Comparison of ENCODE assay signal across 15 cellular contexts in the genomic region with DNA sequence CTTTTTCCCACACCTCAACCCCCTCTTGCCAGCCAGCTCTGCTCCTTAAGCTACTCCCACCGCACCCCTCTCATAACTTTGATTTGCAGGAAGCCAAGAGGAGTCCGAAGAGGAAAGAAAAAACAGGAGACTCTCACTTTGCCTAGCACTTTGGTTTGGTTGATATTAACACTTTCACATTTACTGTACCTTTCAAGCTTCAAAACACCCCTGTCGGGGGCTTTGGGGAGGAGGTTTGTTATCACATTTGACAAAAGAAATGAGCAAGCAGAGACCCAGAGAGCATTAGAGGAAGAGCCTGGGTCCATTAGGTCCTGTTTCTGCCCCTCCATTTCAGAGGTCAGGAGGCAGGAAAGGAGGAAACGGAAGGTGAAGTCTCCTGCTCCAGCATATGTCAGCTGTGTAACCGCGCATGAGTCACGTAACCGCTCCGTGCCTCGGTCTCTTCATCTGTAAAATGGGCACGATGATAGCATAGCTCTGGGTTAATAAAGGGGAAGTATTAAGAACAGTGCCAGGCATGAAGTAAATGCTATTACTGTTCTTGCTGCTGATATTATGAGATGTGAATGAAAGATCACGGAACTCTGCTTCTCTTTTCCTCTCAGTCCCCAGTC.
DNase-seq lines count a peak whose midpoint lies in the region; ATAC-seq, FAIRE-seq and TF ChIP-seq lines count a peak whose summit lies in the region.
"Had no signal": no experiment of that assay in that cellular context is flagged by ENCODE, and none has a peak within 500 bp of the region (broad histone marks: within the 10 kb centered on the region; RNA-seq: fewer than 3 reads in every experiment).

No MANE protein-coding gene starts in this region.

- RAD21 ChIA-PET in GM12878 (lab: Charles Lee; ENCODE audit: unreplicated experiment), result interaction anchor here (0.5 kb wide), 1 partner anchor 1065 kb away, joined by 3 read pairs; no protein-coding TSS in a partner anchor

- TF ChIP-seq POLR2A in GM12878 (IDR thresholded peaks at IDR 0.05; ENCODE audit: low read depth, low read length), result no peak

- H3K36me3 ChIP-seq in GM12878 (ENCODE audit: control insufficient read depth in 2 of 2, insufficient read depth in 2 of 2, low read length in 1 of 2) (no peaks in the 10 kb centered on the region), psoas muscle (ENCODE audit: insufficient read depth in 1 of 2, low read depth in 1 of 2) (no peaks in the 10 kb centered on the region)
- H3K36me3 ChIP-seq: gastroesophageal sphincter, thoracic aorta had no signal

- intact Hi-C loops in GM12878 (cut with micrococcal nuclease; ENCODE audit: unreplicated experiment), result loop anchor here (2.0 to 5.0 kb wide), 2 partner anchors 127 to 169 kb away; no protein-coding TSS in a partner anchor
- intact Hi-C loops in psoas muscle (cut with DNase I), result loop anchor here in 1 of 2 donors (10.0 kb wide), 1 partner anchor 165 kb away; no protein-coding TSS in a partner anchor

- peak; percentile 86 for FAIRE-seq in GM12878 (lab: Jason Lieb, UNC)

- peak; percentile 18 for DNase-seq in stimulated activated CD4-positive, alpha-beta T cell treated with anti-CD3 and anti-CD28 coated beads, Interleukin-4, amount 100 ng/mL, for 24 hours
- DNase-seq in stimulated activated CD4-positive, alpha-beta T cell treated with anti-CD3 and anti-CD28 coated beads, Interleukin-2, amount 100 ng/mL, for 48 hours, result no peak
- no peak for DNase-seq in GM12878 (ENCODE audit: low read depth, low spot score)
- DNase-seq in stimulated activated naive B cell treated with anti-CD40 and anti-IgM and Interleukin-4, amounts not matched to agents 10 μg/mL and 1 μg/mL and 100 μg/mL, for 72 hours, result no peak
- no peak for DNase-seq in AML-193 (lab: John Stamatoyannopoulos, UW)
- DNase-seq in psoas muscle, result no peak
- DNase-seq: DND-41, mammary epithelial cell, NCI-H1436 treated with DMSO at 0.1 percent for 48 hours, NCI-H446 had no signal

- BruUV-seq in GM12878 (replicated peaks; lab: Mats Ljungman, UMichigan), result no TSS peak

- H3K79me2 ChIP-seq in GM12878 (ENCODE audit: control insufficient read depth, insufficient read depth, low read length), result no peaks in the 10 kb centered on the region

- peaks cover 28 to 39% of the 10 kb centered on the region in 2 donors for H3K4me1 Mint-ChIP-seq in stimulated activated naive B cell treated with anti-CD40 and anti-IgM and Interleukin-4, amounts not matched to agents 10 μg/mL and 1 μg/mL and 100 μg/mL, for 72 hours

- TF ChIP-seq CTCF in GM12878 (IDR thresholded peaks at IDR 0.05 in 2 of 3, conservative IDR thresholded peaks at IDR 0.05 in 1 of 3; ENCODE audit: control insufficient read depth in 2 of 3, extremely low read depth in 1 of 3, insufficient read depth in 1 of 3, low read depth in 3 of 3, low read length in 3 of 3) (no peak), psoas muscle (IDR thresholded peaks at IDR 0.05) (no peak)

- 0 out of 2 replicates have a peak overlapping the region, but pooled peaks have one; percentile 38 for H3K27ac ChIP-seq in GM12878 (ENCODE audit: control insufficient read depth, insufficient read depth)
- no peak overlapping the region for H3K27ac ChIP-seq in psoas muscle
- H3K27ac ChIP-seq: gastroesophageal sphincter, thoracic aorta had no signal

- H3K27me3 ChIP-seq in GM12878 (replicated peaks in 1 of 2; ENCODE audit: control insufficient read depth in 2 of 2, insufficient read depth in 2 of 2, low read length in 1 of 2) (no peaks in the 10 kb centered on the region), psoas muscle (ENCODE audit: insufficient read depth in 3 of 3, low read length in 2 of 3) (peaks cover 0 to 40% (median 0%) of the 10 kb centered on the region in 3 donors)
- H3K27me3 ChIP-seq: gastroesophageal sphincter had no signal

- peaks cover 0 to 27% of the 10 kb centered on the region in 2 donors for H3K27me3 Mint-ChIP-seq in stimulated activated naive B cell treated with anti-CD40 and anti-IgM and Interleukin-4, amounts not matched to agents 10 μg/mL and 1 μg/mL and 100 μg/mL, for 72 hours

- H2AFZ ChIP-seq in GM12878 (ENCODE audit: control insufficient read depth, low read depth, low read length), result peak overlapping the region; percentile 0
- H2AFZ ChIP-seq: GM23338 had no signal

- CTCF ChIA-PET in GM12878 (lab: Yijun Ruan, JAX), result interaction anchor here (0.7 kb wide), 1 partner anchor 14 kb away, joined by 3 read pairs; no protein-coding TSS in a partner anchor

- SMC1A ChIA-PET in GM12878 (lab: Charles Lee; ENCODE audit: uncharacterized antibody, unreplicated experiment), result no interaction called here

- H3K9ac ChIP-seq in GM12878 (ENCODE audit: control insufficient read depth, insufficient read depth, low read length), result no peak overlapping the region

- no peak for TF ChIP-seq EP300 in GM12878 (IDR thresholded peaks at IDR 0.05; ENCODE audit: borderline replicate concordance in 1 of 2, control insufficient read depth in 1 of 2, low read depth in 2 of 2, low read length in 2 of 2)

- H3K4me2 ChIP-seq in GM12878 (ENCODE audit: control insufficient read depth, insufficient read depth), result peak overlapping the region; percentile 34

- H3K4me3 ChIP-seq in GM12878 (no peak overlapping the region), psoas muscle (no peak overlapping the region)
- H3K4me3 ChIP-seq: gastroesophageal sphincter, GM23338, thoracic aorta had no signal

- in situ Hi-C loops in GM12878 (cut with MboI), result no loop called here

- under 1% methylated on average over 12 of the region's 12 CpGs for WGBS in GM12878 (ENCODE audit: insufficient coverage, insufficient replicate concordance, low lambda C conversion rate, missing lambda C conversion rate)
- 68 to 76% (median 74%) methylated on average over 12 of the region's 12 CpGs for WGBS in psoas muscle, 3 donors

- H3K36me3 Mint-ChIP-seq in stimulated activated naive B cell treated with anti-CD40 and anti-IgM and Interleukin-4, amounts not matched to agents 10 μg/mL and 1 μg/mL and 100 μg/mL, for 72 hours, result peaks cover 0 to 9% of the 10 kb centered on the region in 2 donors

- H3K9me3 Mint-ChIP-seq in stimulated activated naive B cell treated with anti-CD40 and anti-IgM and Interleukin-4, amounts not matched to agents 10 μg/mL and 1 μg/mL and 100 μg/mL, for 72 hours, result peaks cover 13% of the 10 kb centered on the region in 2 donors
- H3K9me3 Mint-ChIP-seq: GM23338 had no signal

- H3K9me3 ChIP-seq in GM12878 (replicated peaks; ENCODE audit: control insufficient read depth, insufficient read depth, low read length), result peaks cover 2% of the 10 kb centered on the region; the same call in 2 of the 3 replicates
- no peaks in the 10 kb centered on the region for H3K9me3 ChIP-seq in psoas muscle
- H3K9me3 ChIP-seq: gastroesophageal sphincter, thoracic aorta had no signal

- H3K4me1 ChIP-seq in GM12878 (ENCODE audit: control insufficient read depth, insufficient read depth, low read length), result peaks cover 16% of the 10 kb centered on the region
- no peaks in the 10 kb centered on the region for H3K4me1 ChIP-seq in psoas muscle
- H3K4me1 ChIP-seq: gastroesophageal sphincter had no signal

- peak; percentile 50 for ATAC-seq in GM19463 (IDR thresholded peaks at IDR 0.05; ENCODE audit: unreplicated experiment)
- ATAC-seq in GM12878, result peak; percentile 84
- peak; percentile 26 to 47 for ATAC-seq in stimulated activated naive B cell treated with anti-CD40 and anti-IgM and Interleukin-4, amounts not matched to agents 10 μg/mL and 1 μg/mL and 100 μg/mL, for 72 hours (replicated peaks)
- no peak for ATAC-seq in psoas muscle
- no peak for ATAC-seq in GM18868 (IDR thresholded peaks at IDR 0.05; ENCODE audit: unreplicated experiment)
- ATAC-seq: gastroesophageal sphincter had no signal

- no peak overlapping the region for H3K4me3 Mint-ChIP-seq in stimulated activated naive B cell treated with anti-CD40 and anti-IgM and Interleukin-4, amounts not matched to agents 10 μg/mL and 1 μg/mL and 100 μg/mL, for 72 hours
- H3K4me3 Mint-ChIP-seq: GM23338 had no signal

- peak overlapping the region; percentile 71 for H3K27ac Mint-ChIP-seq in stimulated activated naive B cell treated with anti-CD40 and anti-IgM and Interleukin-4, amounts not matched to agents 10 μg/mL and 1 μg/mL and 100 μg/mL, for 72 hours
- H3K27ac Mint-ChIP-seq: GM23338 had no signal

- POLR2A ChIA-PET in GM12878 (lab: Charles Lee), result no interaction called here

- TF ChIP-seq RAD21 in GM12878 (IDR thresholded peaks at IDR 0.05; ENCODE audit: insufficient read depth, low read depth, low read length), result no peak

- H4K20me1 ChIP-seq in GM12878 (ENCODE audit: control insufficient read depth, insufficient read depth), result no peaks in the 10 kb centered on the region

TF ChIP-seq in GM12878, 131 proteins besides CTCF, POLR2A, EP300 and RAD21:
- peak; percentile 66; the same call in 1 of the 2 replicates for TF ChIP-seq SMARCA5 (IDR thresholded peaks at IDR 0.05)
- peak in 1 of 2 experiments; percentile 15; a peak in 1 of 4 replicates for TF ChIP-seq IKZF2 (IDR thresholded peaks at IDR 0.05)
- no peak for TF ChIP-seq SMC3 (IDR thresholded peaks at IDR 0.05; ENCODE audit: borderline replicate concordance, low read length)
- peak; percentile 70; the same call in 1 of the 2 replicates for TF ChIP-seq ZNF217 (IDR thresholded peaks at IDR 0.05)
- peak; percentile 22; the same call in 1 of the 2 replicates for TF ChIP-seq NFIC (IDR thresholded peaks at IDR 0.05; ENCODE audit: low read depth, low read length)
- TF ChIP-seq, protein P1, sequence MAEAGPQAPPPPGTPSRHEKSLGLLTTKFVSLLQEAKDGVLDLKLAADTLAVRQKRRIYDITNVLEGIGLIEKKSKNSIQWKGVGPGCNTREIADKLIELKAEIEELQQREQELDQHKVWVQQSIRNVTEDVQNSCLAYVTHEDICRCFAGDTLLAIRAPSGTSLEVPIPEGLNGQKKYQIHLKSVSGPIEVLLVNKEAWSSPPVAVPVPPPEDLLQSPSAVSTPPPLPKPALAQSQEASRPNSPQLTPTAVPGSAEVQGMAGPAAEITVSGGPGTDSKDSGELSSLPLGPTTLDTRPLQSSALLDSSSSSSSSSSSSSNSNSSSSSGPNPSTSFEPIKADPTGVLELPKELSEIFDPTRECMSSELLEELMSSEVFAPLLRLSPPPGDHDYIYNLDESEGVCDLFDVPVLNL (IDR thresholded peaks at IDR 0.05; ENCODE audit: low read depth, low read length), result no peak

Comparison
In these comparisons a context has a peak if more than half of its experiments do, and no peak if none do; other contexts are left out.
1. ATAC-seq: peak in GM19463 (single experiment), GM12878 (single experiment) and stimulated activated naive B cell treated with anti-CD40 and anti-IgM and Interleukin-4, amounts not matched to agents 10 μg/mL and 1 μg/mL and 100 μg/mL, for 72 hours (2 of 2); none in psoas muscle (0 of 4) and GM18868 (single experiment).